8 cellular contexts compared by ENCODE assay signal in genomic region chr5:156326718-156327259, GRCh38. TPM values are rescaled to one million over a fixed set of nuclear protein-coding genes. Genes with fewer than 3 reads are reported as not detected.
DNase-seq lines count a peak whose midpoint lies in the region; ATAC-seq, FAIRE-seq and TF ChIP-seq lines count a peak whose summit lies in the region.

SGCD (plus strand) TSS chr5:156327164.

- H3K56ac ChIP-seq in IMR-90 (ENCODE audit: extremely low read depth, insufficient read depth, low read length): peak within 1 kb of the TSS; percentile 95

- in situ Hi-C loops in IMR-90 (cut with MboI; ENCODE audit: low sequenced_read_pairs): loop anchor here (10.0 kb wide), 1 partner anchor 372 kb away; no protein-coding TSS in a partner anchor
- in situ Hi-C loops in HepG2 (cut with HindIII; ENCODE audit: extremely low pct_ligation_motif_present, low pct_unique_long_range_greater_than_20kb): no loop called here

- peak within 1 kb of the TSS; percentile 95 for H3K18ac ChIP-seq in IMR-90 (ENCODE audit: low read depth, low read length)

- POLR2A ChIA-PET in IMR-90 (lab: Charles Lee; ENCODE audit: unreplicated experiment) (interaction anchor here (0.6 to 0.7 kb wide), 2 partner anchors 179 to 459 kb away, joined by 3 to 13 read pairs; no protein-coding TSS in a partner anchor), HepG2 (lab: Yijun Ruan, JAX) (no interaction called here), OCI-LY7 (lab: Charles Lee) (no interaction called here)

- peak; percentile 56 for TF ChIP-seq POLR2A in IMR-90 (IDR thresholded peaks at IDR 0.05; ENCODE audit: low read depth, low read length)
- TF ChIP-seq POLR2A in HepG2 (IDR thresholded peaks at IDR 0.05; ENCODE audit: insufficient read depth in 1 of 2, low read depth in 2 of 2, low read length in 2 of 2): no peak

- H3K79me1 ChIP-seq in IMR-90 (ENCODE audit: low read depth in 1 of 2, low read length in 2 of 2): peaks cover 0 to 14% of the 10 kb centered on the region in 2 experiments; a peak in 3 of 4 replicates

- TF ChIP-seq RAD21 in IMR-90 (IDR thresholded peaks at IDR 0.05; ENCODE audit: low read length): peak; percentile 33; the same call in 1 of the 2 replicates
- no peak for TF ChIP-seq RAD21 in HepG2 (CRISPR knock-in tag; IDR thresholded peaks at IDR 0.05)

- H3K9ac ChIP-seq in IMR-90 (ENCODE audit: low read depth, low read length) (peak within 1 kb of the TSS; percentile 95), duodenal mucosa (ENCODE audit: low read depth in 1 of 2, low read length in 2 of 2) (peak within 1 kb of the TSS in 1 of 2 donors; percentile 27), HepG2 (ENCODE audit: insufficient read depth, low read depth, low read length) (no peak within 1 kb of the TSS), subcutaneous abdominal adipose tissue (ENCODE audit: low read length in 5 of 5) (peak within 1 kb of the TSS; percentile 12 to 67 (median 63))

- H2AK9ac ChIP-seq in IMR-90 (replicated peaks; ENCODE audit: low read depth, low read length, poor library complexity): peak within 1 kb of the TSS; percentile 79

- ATAC-seq in IMR-90 (ENCODE audit: low read depth) (peak; percentile 94), HepG2 (peak; percentile 49; the same call in 2 of the 3 replicates), GM21447 (IDR thresholded peaks at IDR 0.05; ENCODE audit: unreplicated experiment) (no peak)

- CTCF ChIA-PET in IMR-90 (lab: Yijun Ruan, JAX): interaction anchor here (0.8 to 1.0 kb wide), 2 partner anchors 28 to 383 kb away, joined by 3 read pairs; no protein-coding TSS in a partner anchor
- CTCF ChIA-PET in HepG2 (lab: Yijun Ruan, JAX; ENCODE audit: low intra/inter-chr PET ratio, low total read pairs): no interaction called here
- CTCF ChIA-PET in OCI-LY7 (lab: Charles Lee; ENCODE audit: unreplicated experiment): no interaction called here

- peak within 1 kb of the TSS; percentile 65 to 89 for H4K8ac ChIP-seq in IMR-90 (ENCODE audit: low read depth in 2 of 2, low read length in 2 of 2)

- H4K5ac ChIP-seq in IMR-90 (ENCODE audit: low read depth, low read length): peak within 1 kb of the TSS; percentile 86

- TF ChIP-seq CTCF in IMR-90 (conservative IDR thresholded peaks at IDR 0.05; ENCODE audit: low read depth, low read length) (no peak), HepG2 (CRISPR knock-in tag; IDR thresholded peaks at IDR 0.05) (no peak), OCI-LY7 (conservative IDR thresholded peaks at IDR 0.05; ENCODE audit: low read length) (no peak)

- peak within 1 kb of the TSS; percentile 98 for H3K23ac ChIP-seq in IMR-90 (ENCODE audit: low read depth, low read length)

- peak within 1 kb of the TSS; percentile 90 for H2BK5ac ChIP-seq in IMR-90 (ENCODE audit: low read depth, low read length, poor library complexity, severe bottlenecking)

- H3K36me3 ChIP-seq in IMR-90 (ENCODE audit: control insufficient read depth, insufficient read depth, low read length) (peaks cover 6% of the 10 kb centered on the region; the same call in 1 of the 2 replicates), duodenal mucosa (ENCODE audit: control insufficient read depth in 1 of 2, insufficient read depth in 2 of 2, low read length in 2 of 2) (no peaks in the 10 kb centered on the region), HepG2 (replicated peaks in 1 of 2; ENCODE audit: control insufficient read depth in 1 of 2, insufficient read depth in 2 of 2, low read length in 2 of 2) (no peaks in the 10 kb centered on the region), subcutaneous abdominal adipose tissue (ENCODE audit: control insufficient read depth in 5 of 5, insufficient read depth in 5 of 5, low read length in 5 of 5) (no peaks in the 10 kb centered on the region), OCI-LY7 (ENCODE audit: insufficient read depth, low read length) (no peaks in the 10 kb centered on the region)

- 0 out of 2 replicates have a peak within 1 kb of the TSS, but pooled peaks have one; percentile 12 for H2AK5ac ChIP-seq in IMR-90 (ENCODE audit: low read depth, low read length)

- H2BK15ac ChIP-seq in IMR-90 (ENCODE audit: low read depth, low read length): peak within 1 kb of the TSS; percentile 66; the same call in 2 of the 3 replicates

- peaks cover 10% of the 10 kb centered on the region for H3K4me1 ChIP-seq in IMR-90 (ENCODE audit: control insufficient read depth, insufficient read depth, low read length)
- no peaks in the 10 kb centered on the region for H3K4me1 ChIP-seq in duodenal mucosa (ENCODE audit: control insufficient read depth in 1 of 2, insufficient read depth in 2 of 2, low read length in 2 of 2)
- no peaks in the 10 kb centered on the region for H3K4me1 ChIP-seq in HepG2 (ENCODE audit: insufficient read depth, low read length)
- H3K4me1 ChIP-seq in subcutaneous abdominal adipose tissue (ENCODE audit: control insufficient read depth in 5 of 5, insufficient read depth in 5 of 5, low read length in 5 of 5): peaks cover 0 to 23% (median 18%) of the 10 kb centered on the region in 5 donors
- H3K4me1 ChIP-seq in OCI-LY7 (ENCODE audit: insufficient read depth, low read length, poor library complexity, severe bottlenecking): no peaks in the 10 kb centered on the region

- no peaks in the 10 kb centered on the region for H3K9me3 ChIP-seq in IMR-90 (ENCODE audit: control insufficient read depth, insufficient read depth, low read length)
- H3K9me3 ChIP-seq in duodenal mucosa (ENCODE audit: control insufficient read depth in 1 of 2, low read length in 2 of 2): no peaks in the 10 kb centered on the region
- H3K9me3 ChIP-seq in HepG2 (ENCODE audit: low read length): no peaks in the 10 kb centered on the region
- H3K9me3 ChIP-seq in subcutaneous abdominal adipose tissue (ENCODE audit: control insufficient read depth in 5 of 5, low read length in 5 of 5): no peaks in the 10 kb centered on the region
- H3K9me3 ChIP-seq in OCI-LY7 (ENCODE audit: low read length): 0 out of 2 replicates have a peak, but pooled peaks cover 4% of the 10 kb centered on the region

- peak within 1 kb of the TSS; percentile 88 for H3K4me2 ChIP-seq in IMR-90 (ENCODE audit: low read depth, low read length)
- no peak within 1 kb of the TSS for H3K4me2 ChIP-seq in HepG2 (ENCODE audit: low read depth, low read length)
- no peak within 1 kb of the TSS for H3K4me2 ChIP-seq in OCI-LY7 (ENCODE audit: low read length)

- H2BK20ac ChIP-seq in IMR-90 (ENCODE audit: low read depth, low read length): peak within 1 kb of the TSS; percentile 88

- peak within 1 kb of the TSS; percentile 95 for H3K14ac ChIP-seq in IMR-90 (replicated peaks; ENCODE audit: low read depth, low read length)

- intact Hi-C loops in IMR-90 (cut with micrococcal nuclease): loop anchor here (1.0 to 10.0 kb wide), 7 partner anchors 151 to 602 kb away; no protein-coding TSS in a partner anchor
- intact Hi-C loops in HepG2 (cut with micrococcal nuclease; ENCODE audit: unreplicated experiment): no loop called here
- intact Hi-C loops in OCI-LY7 (cut with micrococcal nuclease; ENCODE audit: unreplicated experiment): no loop called here

- H4K91ac ChIP-seq in IMR-90 (ENCODE audit: insufficient read depth, low read depth, low read length): peak within 1 kb of the TSS; percentile 88

- TF ChIP-seq EP300 in HepG2 (IDR thresholded peaks at IDR 0.05; ENCODE audit: low read depth in 2 of 2, low read length in 2 of 2) (no peak), HepG2 (CRISPR knock-in tag; IDR thresholded peaks at IDR 0.05; ENCODE audit: borderline replicate concordance) (no peak)

- H3K27ac ChIP-seq in IMR-90 (ENCODE audit: insufficient read depth, low read length): peak within 1 kb of the TSS; percentile 89
- no peak within 1 kb of the TSS for H3K27ac ChIP-seq in duodenal mucosa (ENCODE audit: low read depth, low read length)
- H3K27ac ChIP-seq in HepG2 (ENCODE audit: extremely low read length, insufficient read depth, low read length): no peak within 1 kb of the TSS
- peak within 1 kb of the TSS; percentile 45 for H3K27ac ChIP-seq in subcutaneous abdominal adipose tissue (ENCODE audit: low read depth, low read length)
- no peak within 1 kb of the TSS for H3K27ac ChIP-seq in OCI-LY7 (ENCODE audit: low read depth, low read length, poor library complexity, severe bottlenecking)

- H3K27me3 ChIP-seq in IMR-90 (ENCODE audit: control insufficient read depth, insufficient read depth, low read length) (no peaks in the 10 kb centered on the region), duodenal mucosa (ENCODE audit: control insufficient read depth in 1 of 2, insufficient read depth in 2 of 2, low read length in 2 of 2) (no peaks in the 10 kb centered on the region), HepG2 (ENCODE audit: control insufficient read depth in 1 of 2, insufficient read depth in 2 of 2, low read length in 2 of 2) (0 out of 5 replicates have a peak, but pooled peaks cover 0 to 4% of the 10 kb centered on the region in 2 experiments), subcutaneous abdominal adipose tissue (ENCODE audit: control insufficient read depth in 5 of 5, insufficient read depth in 4 of 5, low read length in 5 of 5) (no peaks in the 10 kb centered on the region)

- peak within 1 kb of the TSS; percentile 93 for H2AFZ ChIP-seq in IMR-90 (replicated peaks; ENCODE audit: low read length, poor library complexity)
- H2AFZ ChIP-seq in HepG2 (ENCODE audit: low read length): no peak within 1 kb of the TSS
- H2AFZ ChIP-seq in OCI-LY7 (ENCODE audit: low read length): no peak within 1 kb of the TSS

- H2BK120ac ChIP-seq in IMR-90 (ENCODE audit: low read depth, low read length): peak within 1 kb of the TSS; percentile 94

- FAIRE-seq in HepG2 (lab: Jason Lieb, UNC): no peak

- H4K20me1 ChIP-seq in IMR-90 (ENCODE audit: insufficient read depth, low read length) (no peaks in the 10 kb centered on the region), HepG2 (ENCODE audit: insufficient read depth, low read length) (no peaks in the 10 kb centered on the region), OCI-LY7 (ENCODE audit: insufficient read depth, low read length) (no peaks in the 10 kb centered on the region)

- peak within 1 kb of the TSS; percentile 94 for H3K4ac ChIP-seq in IMR-90 (ENCODE audit: low read depth, low read length)

- BruUV-seq in IMR-90 (replicated peaks; lab: Mats Ljungman, UMichigan) (no TSS peak), HepG2 (replicated peaks; lab: Mats Ljungman, UMichigan) (no TSS peak), OCI-LY7 (replicated peaks; lab: Mats Ljungman, UMichigan) (no TSS peak)

- dilution Hi-C loops in IMR-90 (cut with HindIII; ENCODE audit: low sequenced_read_pairs, unreplicated experiment): no loop called here

- WGBS in IMR-90 (ENCODE audit: extremely low coverage in 2 of 2, insufficient read length in 1 of 2), 2 experiments: 0% methylated on average over 6 of the region's 18 CpGs; no CpG with 5 or more reads in 1 of the 2 experiments
- WGBS in HepG2 (ENCODE audit: low lambda C conversion rate): 44% methylated on average over 16 of the region's 18 CpGs

- H3K79me2 ChIP-seq in HepG2 (ENCODE audit: insufficient read depth, low read length) (no peaks in the 10 kb centered on the region), OCI-LY7 (ENCODE audit: insufficient read depth, low read depth, low read length) (no peaks in the 10 kb centered on the region)

- peaks cover 7% of the 10 kb centered on the region for H3K9me1 ChIP-seq in IMR-90 (ENCODE audit: insufficient read depth, low read length)

- H3K4me3 ChIP-seq in IMR-90 (ENCODE audit: insufficient read depth, low read depth, low read length) (peak within 1 kb of the TSS; percentile 72), duodenal mucosa (ENCODE audit: low read depth in 1 of 2, low read length in 2 of 2) (peak within 1 kb of the TSS; percentile 38 to 61), HepG2 (replicated peaks in 1 of 3; ENCODE audit: insufficient read depth in 1 of 3, low read depth in 2 of 3, low read length in 3 of 3) (no peak within 1 kb of the TSS), subcutaneous abdominal adipose tissue (ENCODE audit: low read depth in 1 of 5, low read length in 5 of 5) (peak within 1 kb of the TSS; percentile 60 to 91 (median 71)), OCI-LY7 (ENCODE audit: low read depth, low read length, poor library complexity, severe bottlenecking) (no peak within 1 kb of the TSS)

- no peaks in the 10 kb centered on the region for H3K9me2 ChIP-seq in OCI-LY7 (ENCODE audit: insufficient read depth, low read length)

- DNase-seq in IMR-90 (peak; percentile 90), HepG2 (ENCODE audit: low spot score) (no peak), NCI-H2029 (lab: John Stamatoyannopoulos, UW) (no peak), NCI-H2081 (lab: John Stamatoyannopoulos, UW) (no peak), OCI-LY7 (ENCODE audit: low spot score) (no peak)

RNA-seq across cellular contexts. Expression of gene SGCD, which starts in this region (rescaled TPM):
- 10.6 TPM in 2 replicates for total RNA-seq in IMR-90 (2012; rRNA removed)
- 4.7 and 5.8 TPM in 2 replicates for polyA plus RNA-seq in IMR-90 (2012; rRNA removed)
- 2.6 and 2.9 TPM in 2 replicates for polyA plus RNA-seq in IMR-90 (2012; cell fraction: cytosol; rRNA removed)
- 1.2 and 6.8 TPM in 2 replicates for polyA plus RNA-seq in IMR-90 (2012; cell fraction: nucleus; rRNA removed; ENCODE audit: low replicate concordance)
- total RNA-seq in HepG2 (2016; rRNA removed; fragmentation: Illumina TruSeq; extraction: Trizol): not detected in 2 replicates
- not detected in 2 replicates for total RNA-seq in HepG2 (2016; cell fraction: cytosol; rRNA removed; fragmentation: Illumina TruSeq; extraction: Trizol; ENCODE audit: low read depth)
- total RNA-seq in HepG2 (2016; cell fraction: insoluble cytoplasmic fraction; rRNA removed; fragmentation: Illumina TruSeq; extraction: Trizol): not detected in 2 replicates
- not detected in 2 replicates for total RNA-seq in HepG2 (2016; cell fraction: membrane; rRNA removed; fragmentation: Illumina TruSeq; extraction: Trizol)
- total RNA-seq in HepG2 (2016; cell fraction: nucleus; rRNA removed; fragmentation: Illumina TruSeq; extraction: Trizol): not detected in 2 replicates
- not detected in 2 replicates for polyA plus RNA-seq in HepG2 (2011; rRNA removed)
- not detected in 2 replicates for polyA plus RNA-seq in HepG2 (2011; cell fraction: cytosol; rRNA removed)
- polyA plus RNA-seq in HepG2 (2011; cell fraction: nucleus; rRNA removed): not detected in 2 replicates
- polyA plus RNA-seq in HepG2 (2012): not detected in 2 replicates
- not detected in 2 replicates for polyA plus RNA-seq in HepG2 (2016; cell fraction: cytosol; fragmentation: Illumina TruSeq; extraction: Trizol; ENCODE audit: low read depth)
- polyA plus RNA-seq in HepG2 (2016; cell fraction: insoluble cytoplasmic fraction; fragmentation: Illumina TruSeq; extraction: Trizol; ENCODE audit: low read depth): not detected in 2 replicates
- not detected in 2 replicates for polyA plus RNA-seq in HepG2 (2016; cell fraction: membrane; fragmentation: Illumina TruSeq; extraction: Trizol; ENCODE audit: low read depth)
- polyA plus RNA-seq in HepG2 (2016; cell fraction: nucleus; fragmentation: Illumina TruSeq; extraction: Trizol; ENCODE audit: insufficient read depth, low read depth): not detected in 2 replicates
- not detected in 2 replicates for polyA minus RNA-seq in HepG2 (2011; rRNA and poly(A)+ RNA removed; ENCODE audit: low replicate concordance)
- not detected in 2 replicates for polyA minus RNA-seq in HepG2 (2011; cell fraction: cytosol; rRNA and poly(A)+ RNA removed)
- not detected in 2 replicates for polyA minus RNA-seq in HepG2 (2011; cell fraction: nucleus; rRNA and poly(A)+ RNA removed)
- total RNA-seq in OCI-LY7 (2014; rRNA removed; shearing (Covaris generic)): not detected in 2 replicates
- total RNA-seq in OCI-LY7 (2022): not detected in 2 replicates

Comparison
In these comparisons a context has a peak if more than half of its experiments do, and no peak if none do; other contexts are left out.
1. RNA of gene SGCD (total RNA-seq): 10.6 TPM in IMR-90; not detected in HepG2 and not detected in OCI-LY7; every median in the first group is over 10 times any median in the second.
2. Peak in ATAC-seq in HepG2; RNA of the gene not detected or under 1 TPM.
3. H3K27ac ChIP-seq: peak in IMR-90 (single experiment) and subcutaneous abdominal adipose tissue (single experiment); none in duodenal mucosa (single experiment), HepG2 (single experiment) and OCI-LY7 (single experiment).
4. H3K4me3 ChIP-seq: peak in IMR-90 (single experiment), duodenal mucosa (2 of 2) and subcutaneous abdominal adipose tissue (5 of 5); none in HepG2 (0 of 3) and OCI-LY7 (single experiment).